ENCODE assay signal across 8 cellular contexts in the genomic region with DNA sequence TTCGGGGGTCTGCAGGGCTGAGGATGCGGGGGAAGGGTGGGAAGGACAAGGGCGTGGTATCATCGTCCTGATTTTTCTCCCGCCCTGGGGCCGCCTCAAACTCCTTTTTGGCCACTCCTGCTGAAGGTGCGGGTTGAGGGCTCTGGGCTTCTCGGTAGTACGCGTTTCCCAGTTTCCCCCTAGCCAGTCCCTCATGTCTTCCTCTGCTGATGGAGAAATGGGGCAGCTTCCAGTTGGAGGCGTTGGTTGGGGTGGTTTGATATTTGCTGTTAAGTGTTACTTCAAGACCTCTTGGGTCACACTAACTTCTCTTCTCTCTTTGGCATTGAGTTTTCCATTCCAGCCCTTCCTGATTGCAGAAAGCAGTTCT. TPM values are rescaled to one million over a fixed set of nuclear protein-coding genes. Genes with fewer than 3 reads are reported as not detected.
A peak's percentile ranks its signal among the peaks of the same experiment; 100 is the strongest.
DNase-seq lines count a peak whose midpoint lies in the region; ATAC-seq and TF ChIP-seq lines count a peak whose summit lies in the region.

No MANE protein-coding gene starts in this region.

- POLR2A ChIA-PET in activated CD8-positive, alpha-beta T cell treated with anti-CD3 and anti-CD28 coated beads for 36 hours (lab: Charles Lee), result interaction anchor here (1.1 kb wide), 1 partner anchor 236 kb away, joined by 3 read pairs; no protein-coding TSS in a partner anchor

- H3K36me3 Mint-ChIP-seq in activated CD8-positive, alpha-beta T cell treated with anti-CD3 and anti-CD28 coated beads for 36 hours (ENCODE audit: low read depth), result peaks cover 9% of the 10 kb centered on the region

- H3K27me3 Mint-ChIP-seq in activated CD8-positive, alpha-beta T cell treated with anti-CD3 and anti-CD28 coated beads for 36 hours, result no peaks in the 10 kb centered on the region

- H3K4me3 Mint-ChIP-seq in activated CD8-positive, alpha-beta T cell treated with anti-CD3 and anti-CD28 coated beads for 36 hours, result peak overlapping the region; percentile 96

- ATAC-seq in GM21526 (IDR thresholded peaks at IDR 0.05; ENCODE audit: low FRiP score, unreplicated experiment) (peak; percentile 35), Right ventricle myocardium superior (ENCODE audit: poor library complexity) (peak; percentile 38)
- peak; percentile 15 for ATAC-seq in activated CD8-positive, alpha-beta T cell treated with anti-CD3 and anti-CD28 coated beads for 36 hours

- peak overlapping the region; percentile 89 to 92 for H3K27ac ChIP-seq in prostate gland

- H3K27me3 ChIP-seq in prostate gland (replicated peaks; ENCODE audit: insufficient read depth), result no peaks in the 10 kb centered on the region

- no peaks in the 10 kb centered on the region for H3K36me3 ChIP-seq in prostate gland

- H3K4me3 ChIP-seq in prostate gland, result peak overlapping the region; percentile 82 to 85

- TF ChIP-seq CTCF in activated CD8-positive, alpha-beta T cell treated with anti-CD3 and anti-CD28 coated beads for 36 hours (IDR thresholded peaks at IDR 0.05), result no peak
- TF ChIP-seq CTCF in prostate gland (IDR thresholded peaks at IDR 0.05) (no peak), GM10266 (IDR thresholded peaks at IDR 0.05; ENCODE audit: control insufficient read depth, insufficient read depth, low read depth, missing control alignments) (no peak)

- H3K4me1 ChIP-seq in prostate gland (replicated peaks), result no peaks in the 10 kb centered on the region

- CTCF ChIA-PET in activated CD8-positive, alpha-beta T cell treated with anti-CD3 and anti-CD28 coated beads for 36 hours (lab: Charles Lee), result interaction anchor here (1.5 kb wide), 1 partner anchor 235 kb away, joined by 5 read pairs; a partner anchor contains a TSS

- H3K4me1 Mint-ChIP-seq in activated CD8-positive, alpha-beta T cell treated with anti-CD3 and anti-CD28 coated beads for 36 hours (ENCODE audit: low read depth), result peaks cover 23% of the 10 kb centered on the region

- intact Hi-C loops in activated CD8-positive, alpha-beta T cell treated with anti-CD3 and anti-CD28 coated beads for 36 hours (cut with micrococcal nuclease), result no loop called here
- intact Hi-C loops in Right ventricle myocardium superior (cut with DNase I), result no loop called here
- intact Hi-C loops in prostate gland (cut with DNase I), result loop anchor here (5.0 to 10.0 kb wide), 3 partner anchors 183 to 564 kb away; a partner anchor contains a TSS

- 2% methylated on average over 11 of the region's 11 CpGs for WGBS in prostate gland

- DNase-seq in NK-92 treated with Interleukin-12 subunit alpha and Interleukin-12 subunit beta, amount 100 ng/mL, for 24 hours (lab: John Stamatoyannopoulos, UW), result peak; percentile 7
- DNase-seq in NK-92 (lab: John Stamatoyannopoulos, UW; ENCODE audit: unreplicated experiment), result no peak
- DNase-seq in HT-29 (ENCODE audit: low spot score), result peak; percentile 45
- peak; percentile 15 for DNase-seq in activated CD8-positive, alpha-beta T cell treated with anti-CD3 and anti-CD28 coated beads for 36 hours
- no peak for DNase-seq in Right ventricle myocardium superior
- no peak for DNase-seq in prostate gland (ENCODE audit: low spot score)
- no peak for DNase-seq in GM10266 (ENCODE audit: extremely low spot score)

- peak overlapping the region; percentile 94 for H3K27ac Mint-ChIP-seq in activated CD8-positive, alpha-beta T cell treated with anti-CD3 and anti-CD28 coated beads for 36 hours

- no peaks in the 10 kb centered on the region for H3K9me3 Mint-ChIP-seq in activated CD8-positive, alpha-beta T cell treated with anti-CD3 and anti-CD28 coated beads for 36 hours

- no peaks in the 10 kb centered on the region for H3K9me3 ChIP-seq in prostate gland

- TF ChIP-seq POLR2A in prostate gland (IDR thresholded peaks at IDR 0.05), result no peak

RNA-seq across cellular contexts. Expression of a gene that starts 0.5 kb away (rescaled TPM):
- total RNA-seq in HT-29 (2014; rRNA removed; shearing (Covaris generic)), result 12.0 and 25.4 TPM in 2 replicates
- 10 to 100 TPM; 16.2 to 17.5 TPM for total RNA-seq in activated CD8-positive, alpha-beta T cell treated with anti-CD3 and anti-CD28 coated beads for 36 hours
- total RNA-seq in Right ventricle myocardium superior, result 3.4 TPM
- total RNA-seq in prostate gland, result 10 to 100 TPM in 1 of 2 donors, 1 to 10 TPM in 1; 10.0 to 20.8 TPM

RNA-seq across cellular contexts. Expression of a gene that starts 0.6 kb away (rescaled TPM):
- 8.2 and 11.8 TPM in 2 replicates for total RNA-seq in HT-29 (2014; rRNA removed; shearing (Covaris generic))
- total RNA-seq in activated CD8-positive, alpha-beta T cell treated with anti-CD3 and anti-CD28 coated beads for 36 hours, result 10 to 100 TPM; 21.6 to 24.1 TPM
- total RNA-seq in Right ventricle myocardium superior (21.0 TPM), prostate gland (10 to 100 TPM; 27.4 to 45.6 TPM)

Comparison
In these comparisons a context has a peak if more than half of its experiments do, and no peak if none do; other contexts are left out.
1. DNase-seq: peak in NK-92 treated with Interleukin-12 subunit alpha and Interleukin-12 subunit beta, amount 100 ng/mL, for 24 hours (single experiment), HT-29 (single experiment) and activated CD8-positive, alpha-beta T cell treated with anti-CD3 and anti-CD28 coated beads for 36 hours (single experiment); none in NK-92 (single experiment), Right ventricle myocardium superior (single experiment), prostate gland (single experiment) and GM10266 (single experiment).
2. Peak in every context shown above with its lines, with median percentiles within 50 percentile points of each other: ATAC-seq.